Comparison of ENCODE assay signal across 9 cellular contexts in the genomic region with DNA sequence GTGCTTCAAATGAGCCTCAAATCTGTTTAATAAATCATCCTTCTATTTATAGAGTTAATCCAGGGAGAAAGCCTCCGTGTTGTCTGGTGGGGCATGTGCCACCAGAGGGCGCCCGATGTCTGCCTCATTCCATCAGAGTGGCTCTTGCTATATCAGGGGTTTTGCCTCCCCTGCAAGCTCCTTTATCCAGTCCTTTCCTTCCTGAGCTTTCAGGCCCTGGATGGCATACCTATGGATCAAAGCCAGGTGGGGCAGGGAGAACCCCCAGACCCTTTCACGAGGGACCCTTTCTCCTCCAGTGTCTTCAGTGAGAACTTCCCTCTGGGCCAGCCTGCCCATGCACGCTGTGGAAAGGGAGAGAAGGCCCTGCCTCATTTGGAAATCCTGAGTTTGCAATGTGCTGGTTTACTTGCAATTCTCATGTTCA. TPM values are rescaled to one million over a fixed set of nuclear protein-coding genes. Genes with fewer than 3 reads are reported as not detected.
DNase-seq lines count a peak whose midpoint lies in the region; ATAC-seq and FAIRE-seq lines count a peak whose summit lies in the region.
"Had no signal": no experiment of that assay in that cellular context is flagged by ENCODE, and none has a peak within 500 bp of the region (broad histone marks: within the 10 kb centered on the region; RNA-seq: fewer than 3 reads in every experiment).

No MANE protein-coding gene starts in this region.

- peaks cover 16% of the 10 kb centered on the region for H3K27me3 Mint-ChIP-seq in activated CD4-positive, alpha-beta memory T cell treated with anti-CD3 and anti-CD28 coated beads, Interleukin-2, amount 10 ng/mL, durations not matched to agents 7 days and 5 days

- H3K4me3 Mint-ChIP-seq in activated CD4-positive, alpha-beta memory T cell treated with anti-CD3 and anti-CD28 coated beads, Interleukin-2, amount 10 ng/mL, durations not matched to agents 7 days and 5 days, result no peak overlapping the region
- H3K4me3 Mint-ChIP-seq: IgD-negative memory B cell had no signal

- POLR2A ChIA-PET in activated CD4-positive, alpha-beta memory T cell treated with anti-CD3 and anti-CD28 coated beads, Interleukin-2, amount 10 ng/mL, durations not matched to agents 7 days and 5 days (lab: Charles Lee), result no interaction called here

- no peaks in the 10 kb centered on the region for H3K9me3 Mint-ChIP-seq in activated CD4-positive, alpha-beta memory T cell treated with anti-CD3 and anti-CD28 coated beads, Interleukin-2, amount 10 ng/mL, durations not matched to agents 7 days and 5 days
- H3K9me3 Mint-ChIP-seq: IgD-negative memory B cell had no signal

- H3K27ac Mint-ChIP-seq in activated CD4-positive, alpha-beta memory T cell treated with anti-CD3 and anti-CD28 coated beads, Interleukin-2, amount 10 ng/mL, durations not matched to agents 7 days and 5 days, result no peak overlapping the region
- H3K27ac Mint-ChIP-seq: IgD-negative memory B cell had no signal

- peak; percentile 87 for ATAC-seq in HG03439 (IDR thresholded peaks at IDR 0.05; ENCODE audit: unreplicated experiment)

- CTCF ChIA-PET in activated CD4-positive, alpha-beta memory T cell treated with anti-CD3 and anti-CD28 coated beads, Interleukin-2, amount 10 ng/mL, durations not matched to agents 7 days and 5 days (lab: Charles Lee), result interaction anchor here (0.5 to 2.5 kb wide), 12 partner anchors 8 to 1344 kb away, joined by 3 to 10 read pairs (median 3); a partner anchor contains a TSS

- peak in 12 of 14 donors; percentile 8 to 68 (median 54) for DNase-seq in C1 segment of cervical spinal cord (lab: John Stamatoyannopoulos, UW)
- peak; percentile 19 for DNase-seq in GM19239 (ENCODE audit: insufficient read length, low spot score)
- DNase-seq in NCI-H526 treated with DMSO at 0.1 percent for 48 hours (lab: John Stamatoyannopoulos, UW), result peak; percentile 22
- DNase-seq in activated CD4-positive, alpha-beta memory T cell treated with anti-CD3 and anti-CD28 coated beads, Interleukin-2, amount 10 ng/mL, durations not matched to agents 7 days and 5 days, result peak; percentile 69
- DNase-seq in effector CD4-positive, alpha-beta T cell, result peak; percentile 67
- peak; percentile 78 to 85 for DNase-seq in lung microvascular endothelial cell (ENCODE audit: low read depth in 2 of 2)
- peak; percentile 27 for DNase-seq in stimulated activated CD8-positive, alpha-beta memory T cell treated with anti-CD3 and anti-CD28 coated beads, Interleukin-12 subunit alpha, Interleukin-12 subunit beta, amount 100 ng/mL, for 24 hours (ENCODE audit: extremely low read depth)

- FAIRE-seq in GM19239 (lab: Jason Lieb, UNC), result peak; percentile 84

- no peaks in the 10 kb centered on the region for H3K4me1 Mint-ChIP-seq in activated CD4-positive, alpha-beta memory T cell treated with anti-CD3 and anti-CD28 coated beads, Interleukin-2, amount 10 ng/mL, durations not matched to agents 7 days and 5 days
- H3K4me1 Mint-ChIP-seq: IgD-negative memory B cell had no signal

- no peaks in the 10 kb centered on the region for H3K36me3 Mint-ChIP-seq in activated CD4-positive, alpha-beta memory T cell treated with anti-CD3 and anti-CD28 coated beads, Interleukin-2, amount 10 ng/mL, durations not matched to agents 7 days and 5 days (ENCODE audit: low read depth)
- H3K36me3 Mint-ChIP-seq: IgD-negative memory B cell had no signal

RNA-seq across cellular contexts. Expression of a gene that starts 39.8 kb away (rescaled TPM):
- 10 to 100 TPM; 13.2 to 14.0 TPM for total RNA-seq in activated CD4-positive, alpha-beta memory T cell treated with anti-CD3 and anti-CD28 coated beads, Interleukin-2, amount 10 ng/mL, durations not matched to agents 7 days and 5 days
- total RNA-seq in lung microvascular endothelial cell, result 19.6 and 24.8 TPM in 2 replicates

Comparison
In these comparisons a context has a peak if more than half of its experiments do, and no peak if none do; other contexts are left out.
1. Peak in every context shown above with its lines: DNase-seq and ATAC-seq.
2. DNase-seq: peak in every context shown above with its lines; median percentile 82 in lung microvascular endothelial cell; 69 in activated CD4-positive, alpha-beta memory T cell treated with anti-CD3 and anti-CD28 coated beads, Interleukin-2, amount 10 ng/mL, durations not matched to agents 7 days and 5 days; 67 in effector CD4-positive, alpha-beta T cell; 54 in C1 segment of cervical spinal cord; 27 in stimulated activated CD8-positive, alpha-beta memory T cell treated with anti-CD3 and anti-CD28 coated beads, Interleukin-12 subunit alpha, Interleukin-12 subunit beta, amount 100 ng/mL, for 24 hours; 22 in NCI-H526 treated with DMSO at 0.1 percent for 48 hours; 19 in GM19239.